ENCODE assay signal across 8 cellular contexts in the genomic region with DNA sequence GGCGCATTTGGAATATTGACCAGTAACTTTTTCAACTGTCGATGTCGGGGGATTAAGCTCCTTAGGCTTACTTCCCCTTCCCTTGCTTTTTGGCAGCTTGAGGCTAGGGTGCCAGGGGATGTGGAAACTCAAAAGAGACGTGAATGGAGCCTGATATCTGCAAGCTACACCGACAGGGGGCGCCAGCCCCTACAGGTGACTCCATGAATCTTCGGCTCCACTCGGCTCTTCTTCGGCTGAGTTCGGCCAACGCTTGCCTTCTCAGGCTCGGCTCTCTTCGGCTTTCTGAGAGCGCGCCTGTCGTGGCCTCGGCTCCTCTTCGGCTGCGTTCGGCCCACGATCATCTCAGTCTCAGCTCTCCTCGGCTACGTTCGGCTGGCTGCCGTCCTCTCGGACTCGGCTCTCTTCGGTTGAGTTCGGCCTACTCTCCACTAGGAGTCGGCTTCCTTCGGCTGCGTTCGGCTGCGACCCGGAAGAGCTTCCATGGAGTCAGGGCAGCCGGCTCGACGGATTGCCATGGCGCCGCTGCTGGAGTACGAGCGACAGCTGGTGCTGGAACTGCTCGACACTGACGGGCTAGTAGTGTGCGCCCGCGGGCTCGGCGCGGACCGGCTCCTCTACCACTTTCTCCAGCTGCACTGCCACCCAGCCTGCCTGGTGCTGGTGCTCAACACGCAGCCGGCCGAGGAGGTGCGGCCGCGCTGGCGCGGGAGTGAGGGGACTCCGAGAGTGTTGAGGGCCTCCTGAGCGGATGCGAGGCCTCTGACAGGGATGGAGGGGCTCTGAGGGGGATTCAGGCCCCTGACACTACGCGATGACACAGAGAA. TPM values are rescaled to one million over a fixed set of nuclear protein-coding genes. Genes with fewer than 3 reads are reported as not detected.
DNase-seq lines count a peak whose midpoint lies in the region; ATAC-seq and TF ChIP-seq lines count a peak whose summit lies in the region.

A gene (plus strand): TSS at position 472 of the 827 bp plus-strand sequence. CDS start 12 bp downstream, at position 484.

- peak within 1 kb of the TSS; percentile 96 for H3K4me3 Mint-ChIP-seq in activated T-cell treated with anti-CD3 and anti-CD28 coated beads, Interleukin-2, amount 50 U/mL, for 24 hours

- peak within 1 kb of the TSS; percentile 84 for H3K27ac ChIP-seq in DND-41 (ENCODE audit: low read length)
- H3K27ac ChIP-seq in esophagus (ENCODE audit: low read depth in 2 of 2, low read length in 1 of 2), result peak within 1 kb of the TSS; percentile 62 to 82

- H3K4me3 ChIP-seq in DND-41 (ENCODE audit: low read depth in 1 of 2, low read length in 2 of 2) (peak within 1 kb of the TSS; percentile 58 to 91), esophagus (ENCODE audit: low read depth in 1 of 2, low read length in 2 of 2) (peak within 1 kb of the TSS; percentile 88 to 94), mucosa of stomach (ENCODE audit: low read length) (peak within 1 kb of the TSS; percentile 51)

- WGBS in esophagus, 2 donors, result 0 to 1% methylated on average over 64 of the region's 64 CpGs

- H3K27ac Mint-ChIP-seq in activated T-cell treated with anti-CD3 and anti-CD28 coated beads, Interleukin-2, amount 50 U/mL, for 24 hours, result peak within 1 kb of the TSS; percentile 95

- H3K9me3 ChIP-seq in DND-41 (ENCODE audit: insufficient read depth, low read length, severe bottlenecking) (no peaks in the 10 kb centered on the region), esophagus (ENCODE audit: control insufficient read depth in 2 of 2, insufficient read depth in 1 of 2, low read depth in 1 of 2, low read length in 1 of 2) (no peaks in the 10 kb centered on the region), mucosa of stomach (ENCODE audit: control insufficient read depth, low read length) (no peaks in the 10 kb centered on the region)

- H3K9me3 Mint-ChIP-seq in activated T-cell treated with anti-CD3 and anti-CD28 coated beads, Interleukin-2, amount 50 U/mL, for 24 hours, result no peaks in the 10 kb centered on the region

- TF ChIP-seq CTCF in DND-41 (IDR thresholded peaks at IDR 0.05; ENCODE audit: borderline replicate concordance, extremely low read depth, low read length, poor library complexity, severe bottlenecking), result peak; percentile 95

- H3K9ac ChIP-seq in DND-41 (ENCODE audit: low read depth, low read length), result peak within 1 kb of the TSS; percentile 78
- H3K9ac ChIP-seq in mucosa of stomach (ENCODE audit: low read length), result peak within 1 kb of the TSS; percentile 94

- H3K4me2 ChIP-seq in DND-41 (ENCODE audit: insufficient read depth, low read length), result peak within 1 kb of the TSS; percentile 90

- DNase-seq in DND-41 (peak; percentile 99), KG1 (lab: John Stamatoyannopoulos, UW) (peak; percentile 99)
- peak; percentile 98 for DNase-seq in activated T-cell treated with anti-CD3 and anti-CD28 coated beads, Interleukin-2, amount 50 U/mL, for 24 hours
- peak; percentile 95 to 98 for DNase-seq in stimulated activated CD8-positive, alpha-beta memory T cell treated with anti-CD3 and anti-CD28 coated beads, Interleukin-7, amount 100 ng/mL, for 1 hour (ENCODE audit: low read depth in 2 of 2)

- peaks cover 29% of the 10 kb centered on the region for H3K4me1 ChIP-seq in DND-41 (ENCODE audit: insufficient read depth, low read length)
- peaks cover 7 to 8% of the 10 kb centered on the region in 2 donors for H3K4me1 ChIP-seq in esophagus (ENCODE audit: control insufficient read depth in 2 of 2, insufficient read depth in 2 of 2, low read length in 1 of 2)
- H3K4me1 ChIP-seq in mucosa of stomach (ENCODE audit: control insufficient read depth, insufficient read depth, low read length), result peaks cover 5% of the 10 kb centered on the region

- peaks cover 13% of the 10 kb centered on the region for H3K79me2 ChIP-seq in DND-41 (ENCODE audit: insufficient read depth, low read length)

- peak within 1 kb of the TSS; percentile 95 for H2AFZ ChIP-seq in DND-41 (ENCODE audit: low read depth, low read length)

- H3K27me3 ChIP-seq in DND-41 (ENCODE audit: insufficient read depth, low read length, poor library complexity) (peaks cover 4% of the 10 kb centered on the region), esophagus (ENCODE audit: control insufficient read depth in 1 of 2, insufficient read depth in 2 of 2, low read length in 2 of 2) (no peaks in the 10 kb centered on the region), mucosa of stomach (ENCODE audit: control insufficient read depth, insufficient read depth, low read length) (no peaks in the 10 kb centered on the region)

- peaks cover 29% of the 10 kb centered on the region for H3K4me1 Mint-ChIP-seq in activated T-cell treated with anti-CD3 and anti-CD28 coated beads, Interleukin-2, amount 50 U/mL, for 24 hours (ENCODE audit: low read depth)

- ATAC-seq in DND-41 (ENCODE audit: insufficient read depth, low read depth) (peak; percentile 98), GM21723 (IDR thresholded peaks at IDR 0.05; ENCODE audit: unreplicated experiment) (peak; percentile 96)

- peaks cover 27% of the 10 kb centered on the region for H3K36me3 Mint-ChIP-seq in activated T-cell treated with anti-CD3 and anti-CD28 coated beads, Interleukin-2, amount 50 U/mL, for 24 hours (ENCODE audit: low read depth)

- H3K36me3 ChIP-seq in DND-41 (ENCODE audit: insufficient read depth, low read length), result peaks cover 19% of the 10 kb centered on the region
- peaks cover 0 to 3% of the 10 kb centered on the region in 2 donors for H3K36me3 ChIP-seq in esophagus (ENCODE audit: control insufficient read depth in 2 of 2, insufficient read depth in 2 of 2, low read length in 1 of 2)
- H3K36me3 ChIP-seq in mucosa of stomach (ENCODE audit: control insufficient read depth, insufficient read depth, low read length), result no peaks in the 10 kb centered on the region

- H3K27me3 Mint-ChIP-seq in activated T-cell treated with anti-CD3 and anti-CD28 coated beads, Interleukin-2, amount 50 U/mL, for 24 hours, result no peaks in the 10 kb centered on the region

- no peaks in the 10 kb centered on the region for H4K20me1 ChIP-seq in DND-41 (ENCODE audit: insufficient read depth, low read length)

TF ChIP-seq in PFSK-1, 5 proteins besides CTCF, POLR2A, EP300 and RAD21:
- TF ChIP-seq SIN3A (IDR thresholded peaks at IDR 0.05; ENCODE audit: borderline replicate concordance, insufficient read depth, low read length) (no peak), TAF1 (IDR thresholded peaks at IDR 0.05; ENCODE audit: borderline replicate concordance, insufficient read depth, low read length) (0 out of 2 replicates have a peak, but pooled peaks have one; percentile 28), FOXP2 (optimal IDR thresholded peaks at IDR 0.05; ENCODE audit: borderline replicate concordance, extremely low read depth, extremely low read length, insufficient read depth) (peak; percentile 18), POLR2AphosphoS5 (IDR thresholded peaks at IDR 0.05; ENCODE audit: low read depth, low read length) (peak; percentile 67; the same call in 1 of the 2 replicates)
- TF ChIP-seq, protein P1, sequence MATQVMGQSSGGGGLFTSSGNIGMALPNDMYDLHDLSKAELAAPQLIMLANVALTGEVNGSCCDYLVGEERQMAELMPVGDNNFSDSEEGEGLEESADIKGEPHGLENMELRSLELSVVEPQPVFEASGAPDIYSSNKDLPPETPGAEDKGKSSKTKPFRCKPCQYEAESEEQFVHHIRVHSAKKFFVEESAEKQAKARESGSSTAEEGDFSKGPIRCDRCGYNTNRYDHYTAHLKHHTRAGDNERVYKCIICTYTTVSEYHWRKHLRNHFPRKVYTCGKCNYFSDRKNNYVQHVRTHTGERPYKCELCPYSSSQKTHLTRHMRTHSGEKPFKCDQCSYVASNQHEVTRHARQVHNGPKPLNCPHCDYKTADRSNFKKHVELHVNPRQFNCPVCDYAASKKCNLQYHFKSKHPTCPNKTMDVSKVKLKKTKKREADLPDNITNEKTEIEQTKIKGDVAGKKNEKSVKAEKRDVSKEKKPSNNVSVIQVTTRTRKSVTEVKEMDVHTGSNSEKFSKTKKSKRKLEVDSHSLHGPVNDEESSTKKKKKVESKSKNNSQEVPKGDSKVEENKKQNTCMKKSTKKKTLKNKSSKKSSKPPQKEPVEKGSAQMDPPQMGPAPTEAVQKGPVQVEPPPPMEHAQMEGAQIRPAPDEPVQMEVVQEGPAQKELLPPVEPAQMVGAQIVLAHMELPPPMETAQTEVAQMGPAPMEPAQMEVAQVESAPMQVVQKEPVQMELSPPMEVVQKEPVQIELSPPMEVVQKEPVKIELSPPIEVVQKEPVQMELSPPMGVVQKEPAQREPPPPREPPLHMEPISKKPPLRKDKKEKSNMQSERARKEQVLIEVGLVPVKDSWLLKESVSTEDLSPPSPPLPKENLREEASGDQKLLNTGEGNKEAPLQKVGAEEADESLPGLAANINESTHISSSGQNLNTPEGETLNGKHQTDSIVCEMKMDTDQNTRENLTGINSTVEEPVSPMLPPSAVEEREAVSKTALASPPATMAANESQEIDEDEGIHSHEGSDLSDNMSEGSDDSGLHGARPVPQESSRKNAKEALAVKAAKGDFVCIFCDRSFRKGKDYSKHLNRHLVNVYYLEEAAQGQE (IDR thresholded peaks at IDR 0.05; ENCODE audit: insufficient read depth in 1 of 2, low read depth in 2 of 2, low read length in 2 of 2), result no peak

RNA-seq across cellular contexts. Expression of the gene that starts here (rescaled TPM):
- polyA plus RNA-seq in PFSK-1 (2012; ENCODE audit: insufficient read length, low read depth), result 5.3 TPM
- polyA plus RNA-seq in esophagus, result 1 to 10 TPM; 1.0 to 1.1 TPM

Comparison
In these comparisons a context has a peak if more than half of its experiments do, and no peak if none do; other contexts are left out.
1. Peak in every context shown above with its lines: DNase-seq, ATAC-seq, H3K4me3 ChIP-seq and H3K27ac ChIP-seq.